In genomic region chr9:133904371-133905090, GRCh38 we compare ENCODE assay signal across 32 cellular contexts.
DNase-seq lines count a peak whose midpoint lies in the region; ATAC-seq, FAIRE-seq and TF ChIP-seq lines count a peak whose summit lies in the region.
"Had no signal": no experiment of that assay in that cellular context is flagged by ENCODE, and none has a peak within 500 bp of the region (broad histone marks: within the 10 kb centered on the region; RNA-seq: fewer than 3 reads in every experiment).

No MANE protein-coding gene starts in this region.

- no peak overlapping the region for H3K14ac ChIP-seq in H9 (ENCODE audit: insufficient read depth, low read length)

- peaks cover 0 to 2% (median 0%) of the 10 kb centered on the region in 3 experiments; a peak in 1 of 7 replicates for H3K36me3 Mint-ChIP-seq in H9 (ENCODE audit: insufficient read depth in 1 of 3, low read depth in 3 of 3)
- peaks cover 5% of the 10 kb centered on the region for H3K36me3 Mint-ChIP-seq in astrocyte (ENCODE audit: low read depth, unreplicated experiment)
- H3K36me3 Mint-ChIP-seq: activated naive CD4-positive, alpha-beta T cell treated with anti-CD3 and anti-CD28 coated beads, Interleukin-2, amount 50 U/mL, for 72 hours had no signal

- H3K4ac ChIP-seq in H9 (ENCODE audit: low read depth, low read length) = no peak overlapping the region

- FAIRE-seq in astrocyte (lab: Jason Lieb, UNC) = no peak
- FAIRE-seq: GM18507, H54 had no signal

- H3K4me3 Mint-ChIP-seq in H9 (no peak overlapping the region), astrocyte (ENCODE audit: unreplicated experiment) (no peak overlapping the region)
- H3K4me3 Mint-ChIP-seq: activated CD4-positive, alpha-beta T cell treated with anti-CD3 and anti-CD28 coated beads, Interleukin-2, amount 10 ng/mL, durations not matched to agents 24 days and 14 days; effector memory CD8-positive, alpha-beta T cell had no signal

- no peak overlapping the region for H3K18ac ChIP-seq in H9 (ENCODE audit: insufficient read length, low read depth, low read length)

- H3K9me3 Mint-ChIP-seq in H9 (no peaks in the 10 kb centered on the region; a peak in 1 of 5 replicates), astrocyte (ENCODE audit: unreplicated experiment) (no peaks in the 10 kb centered on the region)
- H3K9me3 Mint-ChIP-seq: activated CD4-positive, alpha-beta T cell treated with anti-CD3 and anti-CD28 coated beads, Interleukin-2, amount 10 ng/mL, durations not matched to agents 24 days and 14 days; activated naive CD4-positive, alpha-beta T cell treated with anti-CD3 and anti-CD28 coated beads, Interleukin-2, amount 50 U/mL, for 72 hours; effector memory CD8-positive, alpha-beta T cell had no signal

- DNase-seq in H9 (no peak), astrocyte (ENCODE audit: low read depth) (peak; percentile 13), left kidney (ENCODE audit: low read depth, low spot score) (peak; percentile 49), sciatic nerve (ENCODE audit: low spot score) (no peak), ureter (ENCODE audit: low spot score) (no peak), foreskin keratinocyte (no peak), foreskin melanocyte (no peak), HEK293T (ENCODE audit: extremely low spot score) (no peak)
- DNase-seq: activated CD4-positive, alpha-beta T cell treated with anti-CD3 and anti-CD28 coated beads, Interleukin-2, amount 10 ng/mL, durations not matched to agents 24 days and 14 days; activated effector memory CD4-positive, alpha-beta T cell treated with Interleukin-2 at 50 U/mL for 16 hours; activated T-cell treated with anti-CD3 and anti-CD28 coated beads, Interleukin-2, amount 50 U/mL, for 1 hour; anterior cingulate cortex; BE2C; caudate nucleus; DMS153; effector memory CD8-positive, alpha-beta T cell; erythroblast; NCI-H1048; NCI-H82; stimulated activated naive CD8-positive, alpha-beta T cell treated with anti-CD3 and anti-CD28 coated beads, Interleukin-15, Interleukin-2, amounts not matched to agents 100 U/mL and 50 U/mL, for 24 hours; T1000 had no signal

- no peak overlapping the region for H3K23ac ChIP-seq in H9 (ENCODE audit: insufficient read length, low read depth, low read length)

- H3T11ph ChIP-seq in H9 (ENCODE audit: low read length) = no peak overlapping the region

- H2BK120ac ChIP-seq in H9 (ENCODE audit: low read depth, low read length, poor library complexity, severe bottlenecking) = no peak overlapping the region

- no peak overlapping the region for H3K27ac ChIP-seq in H9 (ENCODE audit: insufficient read length, low read depth, low read length)
- H3K27ac ChIP-seq in astrocyte (ENCODE audit: low read depth, low read length) = no peak overlapping the region
- no peak overlapping the region for H3K27ac ChIP-seq in foreskin keratinocyte
- H3K27ac ChIP-seq: coronary artery, hepatocyte, parathyroid adenoma, SJSA1, thoracic aorta, VCaP had no signal

- no peaks in the 10 kb centered on the region for H3K36me3 ChIP-seq in astrocyte (ENCODE audit: insufficient read depth, low read length)
- H3K36me3 ChIP-seq: BE2C, SJSA1, thoracic aorta had no signal

- no CpG with 5 or more reads among the region's 29 CpGs for WGBS in H9 (ENCODE audit: extremely low coverage, insufficient read length, low lambda C conversion rate)

- CTCF ChIA-PET in HEK293T (lab: Yijun Ruan, JAX) = no interaction called here

- H3K27ac Mint-ChIP-seq in H9 (peak overlapping the region in 2 of 3 experiments; percentile 13 to 76; a peak in 2 of 7 replicates), astrocyte (ENCODE audit: unreplicated experiment) (no peak overlapping the region)
- H3K27ac Mint-ChIP-seq: activated CD4-positive, alpha-beta T cell treated with anti-CD3 and anti-CD28 coated beads, Interleukin-2, amount 10 ng/mL, durations not matched to agents 24 days and 14 days; activated naive CD4-positive, alpha-beta T cell treated with anti-CD3 and anti-CD28 coated beads, Interleukin-2, amount 50 U/mL, for 72 hours; effector memory CD8-positive, alpha-beta T cell had no signal

- POLR2A ChIA-PET in HEK293T (lab: Yijun Ruan, JAX) = no interaction called here

- no peaks in the 10 kb centered on the region for H3K4me1 ChIP-seq in H9 (ENCODE audit: insufficient read depth, low read length)
- peaks cover 6% of the 10 kb centered on the region for H3K4me1 ChIP-seq in astrocyte (ENCODE audit: insufficient read depth, low read length)
- H3K4me1 ChIP-seq in foreskin keratinocyte = no peaks in the 10 kb centered on the region
- H3K4me1 ChIP-seq: parathyroid adenoma, SJSA1 had no signal

- H3K79me2 ChIP-seq in H9 (ENCODE audit: insufficient read depth, low read length) (no peaks in the 10 kb centered on the region; the same call in 1 of the 2 replicates), astrocyte (ENCODE audit: insufficient read depth, low read length) (peaks cover 89% of the 10 kb centered on the region)
- H3K79me2 ChIP-seq: parathyroid adenoma had no signal

- no peak overlapping the region for H3K4me3 ChIP-seq in astrocyte (ENCODE audit: insufficient read depth, low read depth, low read length)
- H3K4me3 ChIP-seq: coronary artery, hepatocyte, lung, SJSA1, smooth muscle cell, thoracic aorta had no signal

- H3K4me1 Mint-ChIP-seq in H9 (peaks cover 7 to 15% of the 10 kb centered on the region in 2 experiments; a peak in 3 of 4 replicates), astrocyte (ENCODE audit: low read depth, unreplicated experiment) (peaks cover 7% of the 10 kb centered on the region)
- H3K4me1 Mint-ChIP-seq: activated CD4-positive, alpha-beta T cell treated with anti-CD3 and anti-CD28 coated beads, Interleukin-2, amount 10 ng/mL, durations not matched to agents 24 days and 14 days had no signal

- no peak overlapping the region for H4K91ac ChIP-seq in H9 (ENCODE audit: insufficient read length, low read depth, low read length)

- no peak overlapping the region for H2BK15ac ChIP-seq in H9 (ENCODE audit: low read depth, low read length)

- no peak overlapping the region for H2BK5ac ChIP-seq in H9 (ENCODE audit: insufficient read length, low read length)

- no peak overlapping the region for H3K9ac ChIP-seq in H9 (ENCODE audit: extremely low read depth, insufficient read length, low read length)
- no peak overlapping the region for H3K9ac ChIP-seq in astrocyte (ENCODE audit: low read length)
- H3K9ac ChIP-seq: parathyroid adenoma had no signal

- no peak overlapping the region for H4K8ac ChIP-seq in H9 (replicated peaks; ENCODE audit: insufficient read length, low read depth, low read length)

- H4K5ac ChIP-seq in H9 (ENCODE audit: insufficient read length, low read depth, low read length) = no peak overlapping the region

- no peak overlapping the region for H2AK5ac ChIP-seq in H9 (ENCODE audit: insufficient read length, low read length)

- H3K4me2 ChIP-seq in H9 (ENCODE audit: insufficient read depth, insufficient read length, low read length) = no peak overlapping the region
- no peak overlapping the region for H3K4me2 ChIP-seq in astrocyte (ENCODE audit: low read length)
- H3K4me2 ChIP-seq: hepatocyte, smooth muscle cell had no signal

- H2AFZ ChIP-seq in H9 (ENCODE audit: low read length) (no peak overlapping the region), astrocyte (ENCODE audit: low read depth, low read length) (no peak overlapping the region)
- H2AFZ ChIP-seq: hepatocyte, parathyroid adenoma had no signal

- H4K20me1 ChIP-seq in H9 (ENCODE audit: control insufficient read depth, insufficient read depth, insufficient read length) = no peaks in the 10 kb centered on the region
- H4K20me1 ChIP-seq in astrocyte (ENCODE audit: insufficient read depth, low read length) = peaks cover 83% of the 10 kb centered on the region

- no peak overlapping the region for H2BK20ac ChIP-seq in H9 (ENCODE audit: low read depth, low read length, poor library complexity, severe bottlenecking)

- no peak overlapping the region for H3K56ac ChIP-seq in H9 (ENCODE audit: insufficient read length, low read depth, low read length)

- no peak for TF ChIP-seq CTCF in H9 (conservative IDR thresholded peaks at IDR 0.05)
- no peak for TF ChIP-seq CTCF in astrocyte (IDR thresholded peaks at IDR 0.05; ENCODE audit: insufficient read depth, low read depth, low read length)
- no peak for TF ChIP-seq CTCF in foreskin keratinocyte (conservative IDR thresholded peaks at IDR 0.05)

- intact Hi-C loops in sciatic nerve (cut with DNase I) = no loop called here

- no peaks in the 10 kb centered on the region for H3K79me1 ChIP-seq in H9 (ENCODE audit: insufficient read depth, low read depth, low read length, poor library complexity, severe bottlenecking)

- H3K9me3 ChIP-seq in H9 (ENCODE audit: control insufficient read depth, low read depth, low read length) (no peaks in the 10 kb centered on the region), astrocyte (ENCODE audit: insufficient read depth, low read depth, low read length) (no peaks in the 10 kb centered on the region)
- H3K9me3 ChIP-seq: BE2C, SJSA1, thoracic aorta had no signal

- H3K27me3 Mint-ChIP-seq in H9 (ENCODE audit: low read depth) (no peaks in the 10 kb centered on the region), astrocyte (ENCODE audit: low read depth, unreplicated experiment) (no peaks in the 10 kb centered on the region)
- H3K27me3 Mint-ChIP-seq: activated CD4-positive, alpha-beta T cell treated with anti-CD3 and anti-CD28 coated beads, Interleukin-2, amount 10 ng/mL, durations not matched to agents 24 days and 14 days; effector memory CD8-positive, alpha-beta T cell had no signal

- H3K27me3 ChIP-seq in H9 (ENCODE audit: insufficient read depth, low read length) (no peaks in the 10 kb centered on the region), astrocyte (ENCODE audit: insufficient read depth, low read length) (no peaks in the 10 kb centered on the region), foreskin keratinocyte (no peaks in the 10 kb centered on the region)
- H3K27me3 ChIP-seq: BE2C, hepatocyte, SJSA1 had no signal

- H3K23me2 ChIP-seq in H9 (ENCODE audit: insufficient read length, low read depth, low read length, poor library complexity, severe bottlenecking) = peaks cover 3% of the 10 kb centered on the region

- ATAC-seq in sciatic nerve (peak; percentile 19), foreskin keratinocyte (no peak)
- ATAC-seq: activated naive CD4-positive, alpha-beta T cell treated with anti-CD3 and anti-CD28 coated beads, Interleukin-2, amount 50 U/mL, for 72 hours; effector memory CD8-positive, alpha-beta T cell; stimulated activated naive CD8-positive, alpha-beta T cell treated with anti-CD3 and anti-CD28 coated beads, Interleukin-15, Interleukin-2, amounts not matched to agents 100 U/mL and 50 U/mL, for 24 hours had no signal

- no peak overlapping the region for H2BK12ac ChIP-seq in H9 (ENCODE audit: insufficient read length, low read depth, low read length)

TF ChIP-seq in HEK293T, 16 proteins besides CTCF, POLR2A, EP300 and RAD21 (continues in another document):
- TF ChIP-seq BHLHE40 (IDR thresholded peaks at IDR 0.05; ENCODE audit: borderline replicate concordance) = no peak
- no peak for TF ChIP-seq FOXK2 (IDR thresholded peaks at IDR 0.05)
- no peak for TF ChIP-seq HDGF (IDR thresholded peaks at IDR 0.05; ENCODE audit: borderline replicate concordance)
- no peak for TF ChIP-seq LEF1 (IDR thresholded peaks at IDR 0.05; ENCODE audit: borderline replicate concordance)
- TF ChIP-seq ZNF384 (IDR thresholded peaks at IDR 0.05) = no peak
- no peak for TF ChIP-seq SP1 (IDR thresholded peaks at IDR 0.05)
- no peak for TF ChIP-seq L3MBTL2 (conservative IDR thresholded peaks at IDR 0.05)
- TF ChIP-seq CTBP1 (IDR thresholded peaks at IDR 0.05; ENCODE audit: borderline replicate concordance) = no peak
- no peak for TF ChIP-seq NFRKB (IDR thresholded peaks at IDR 0.05)

Comparison
In these comparisons a context has a peak if more than half of its experiments do, and no peak if none do; other contexts are left out.
1. DNase-seq: peak in astrocyte (single experiment) and left kidney (single experiment); none in H9 (single experiment), sciatic nerve (single experiment), ureter (single experiment), foreskin keratinocyte (0 of 2), foreskin melanocyte (single experiment) and HEK293T (single experiment).